Comparison of ENCODE assay signal across 11 cellular contexts in genomic region chr19:17671906-17672305, GRCh38. TPM values are rescaled to one million over a fixed set of nuclear protein-coding genes. Genes with fewer than 3 reads are reported as not detected.
DNase-seq lines count a peak whose midpoint lies in the region; ATAC-seq, FAIRE-seq and TF ChIP-seq lines count a peak whose summit lies in the region.
"Had no signal": no experiment of that assay in that cellular context is flagged by ENCODE, and none has a peak within 500 bp of the region (broad histone marks: within the 10 kb centered on the region; RNA-seq: fewer than 3 reads in every experiment).

No MANE protein-coding gene starts in this region.

- ATAC-seq in GM21423 (IDR thresholded peaks at IDR 0.05; ENCODE audit: unreplicated experiment) (no peak), HG03469 (IDR thresholded peaks at IDR 0.05; ENCODE audit: unreplicated experiment) (no peak), HG03460 (IDR thresholded peaks at IDR 0.05; ENCODE audit: unreplicated experiment) (no peak)

- no peak overlapping the region for H3K27ac ChIP-seq in suprapubic skin
- H3K27ac ChIP-seq: thyroid gland had no signal

- TF ChIP-seq EP300 in suprapubic skin (IDR thresholded peaks at IDR 0.05), result no peak

- H3K4me3 ChIP-seq in epithelial cell of esophagus (ENCODE audit: low read length) (no peak overlapping the region), suprapubic skin (no peak overlapping the region)
- H3K4me3 ChIP-seq: thyroid gland had no signal

- FAIRE-seq in GM12891 (lab: Jason Lieb, UNC), result peak; percentile 73
- FAIRE-seq: endometrium had no signal

- no peaks in the 10 kb centered on the region for H3K9me3 ChIP-seq in suprapubic skin
- H3K9me3 ChIP-seq: thyroid gland had no signal

- TF ChIP-seq POLR2A in GM12891 (IDR thresholded peaks at IDR 0.05; ENCODE audit: low read depth, low read length) (no peak), suprapubic skin (IDR thresholded peaks at IDR 0.05) (no peak)

- DNase-seq in ACHN (peak; percentile 15), GM12891 (ENCODE audit: insufficient read length, low spot score) (no peak), RPMI7951 (ENCODE audit: low read depth) (peak; percentile 55), epithelial cell of esophagus (ENCODE audit: low read depth) (peak; percentile 54), suprapubic skin (ENCODE audit: low spot score in 2 of 2) (no peak)
- DNase-seq: posterior cingulate gyrus, thyroid gland had no signal

- 70% methylated on average over 2 of the region's 2 CpGs for WGBS in suprapubic skin

- in situ Hi-C loops in ACHN (cut with HindIII; ENCODE audit: low pct_ligation_motif_present, low pct_unique_long_range_greater_than_20kb, low sequenced_read_pairs), result no loop called here

- H3K4me1 ChIP-seq in suprapubic skin, result no peaks in the 10 kb centered on the region
- H3K4me1 ChIP-seq: thyroid gland had no signal

- no peak for TF ChIP-seq CTCF in epithelial cell of esophagus (IDR thresholded peaks at IDR 0.05; ENCODE audit: insufficient read depth, low read depth, low read length, missing control alignments)
- no peak for TF ChIP-seq CTCF in suprapubic skin (IDR thresholded peaks at IDR 0.05)

- H3K27me3 ChIP-seq in suprapubic skin, result peaks cover 5% of the 10 kb centered on the region
- H3K27me3 ChIP-seq: thyroid gland had no signal

- no peaks in the 10 kb centered on the region for H3K36me3 ChIP-seq in suprapubic skin
- H3K36me3 ChIP-seq: thyroid gland had no signal

TF ChIP-seq in GM12891, 5 proteins besides CTCF, POLR2A, EP300 and RAD21:
- TF ChIP-seq SPI1 (IDR thresholded peaks at IDR 0.05; ENCODE audit: low read depth, low read length) (no peak), TAF1 (IDR thresholded peaks at IDR 0.05; ENCODE audit: low read depth, low read length) (no peak), PAX5 (IDR thresholded peaks at IDR 0.05; ENCODE audit: insufficient read depth, low read length, severe bottlenecking) (no peak), POU2F2 (IDR thresholded peaks at IDR 0.05; ENCODE audit: low read depth, low read length) (no peak), POLR2AphosphoS5 (IDR thresholded peaks at IDR 0.05; ENCODE audit: low read depth, low read length) (no peak)

RNA-seq across cellular contexts. Expression of gene UNC13A, which starts 16.2 kb away (rescaled TPM):
- polyA plus RNA-seq in GM12891 (2012; ENCODE audit: low read depth, missing spikeins), result 0.10 TPM
- total RNA-seq in RPMI7951 (2014; rRNA removed; shearing (Covaris generic)), result 0.10 and 0.12 TPM in 2 replicates
- under 1 TPM in 1 of 4 donors, not detected in 3; 0.16 TPM for total RNA-seq in suprapubic skin

RNA-seq across cellular contexts. Expression of gene MAP1S, which starts 47.4 kb away (rescaled TPM):
- polyA plus RNA-seq in GM12891 (2012; ENCODE audit: low read depth, missing spikeins), result 56.4 TPM
- total RNA-seq in RPMI7951 (2014; rRNA removed; shearing (Covaris generic)), result 9.6 and 10.0 TPM in 2 replicates
- total RNA-seq in suprapubic skin, result 10 to 100 TPM; 16.8 to 42.5 (median 26.4) TPM

Comparison
In these comparisons a context has a peak if more than half of its experiments do, and no peak if none do; other contexts are left out.
1. DNase-seq: peak in ACHN (single experiment), RPMI7951 (single experiment) and epithelial cell of esophagus (single experiment); none in GM12891 (single experiment) and suprapubic skin (0 of 2).